In genomic region chr18:46393230-46393629, GRCh38 we compare ENCODE assay signal across 19 cellular contexts.
DNase-seq lines count a peak whose midpoint lies in the region; ATAC-seq, FAIRE-seq and TF ChIP-seq lines count a peak whose summit lies in the region.
"Had no signal": no experiment of that assay in that cellular context is flagged by ENCODE, and none has a peak within 500 bp of the region (broad histone marks: within the 10 kb centered on the region; RNA-seq: fewer than 3 reads in every experiment).

No MANE protein-coding gene starts in this region.

- peaks cover 5% of the 10 kb centered on the region for H3K4me1 Mint-ChIP-seq in stimulated activated naive CD8-positive, alpha-beta T cell treated with anti-CD3 and anti-CD28 coated beads, Interleukin-15, amount 100 ng/mL, for 72 hours
- H3K4me1 Mint-ChIP-seq: IgD-negative memory B cell had no signal

- H3K27me3 Mint-ChIP-seq in stimulated activated naive CD8-positive, alpha-beta T cell treated with anti-CD3 and anti-CD28 coated beads, Interleukin-15, amount 100 ng/mL, for 72 hours, result no peaks in the 10 kb centered on the region
- H3K27me3 Mint-ChIP-seq: activated naive CD8-positive, alpha-beta T cell; IgD-negative memory B cell had no signal

- no peaks in the 10 kb centered on the region for H3K9me3 Mint-ChIP-seq in stimulated activated naive CD8-positive, alpha-beta T cell treated with anti-CD3 and anti-CD28 coated beads, Interleukin-15, amount 100 ng/mL, for 72 hours
- H3K9me3 Mint-ChIP-seq: IgD-negative memory B cell; T-helper 2 cell treated with Interferon-gamma antibody and Interleukin-4, amounts not matched to agents 5 μg/mL and 100 μg/mL, for 36 hours had no signal

- no peaks in the 10 kb centered on the region for H3K4me1 ChIP-seq in cardiac muscle cell (ENCODE audit: low read depth)
- peaks cover 0 to 1% of the 10 kb centered on the region in 2 donors for H3K4me1 ChIP-seq in right atrium auricular region
- H3K4me1 ChIP-seq in pancreas, result no peaks in the 10 kb centered on the region
- H3K4me1 ChIP-seq: HAP-1, upper lobe of left lung had no signal

- no peak overlapping the region for H3K4me3 Mint-ChIP-seq in stimulated activated naive CD8-positive, alpha-beta T cell treated with anti-CD3 and anti-CD28 coated beads, Interleukin-15, amount 100 ng/mL, for 72 hours
- H3K4me3 Mint-ChIP-seq: activated naive CD8-positive, alpha-beta T cell; IgD-negative memory B cell; T-helper 2 cell treated with Interferon-gamma antibody and Interleukin-4, amounts not matched to agents 5 μg/mL and 100 μg/mL, for 36 hours had no signal

- DNase-seq in cardiac muscle cell (ENCODE audit: low read depth in 1 of 2, low spot score in 1 of 2) (peak in 1 of 2 donors; percentile 65), right atrium auricular region (ENCODE audit: low spot score) (no peak), NCI-H69 (lab: John Stamatoyannopoulos, UW) (peak; percentile 28), ecto neural progenitor cell (ENCODE audit: low spot score) (peak; percentile 65), NCI-H510A (lab: John Stamatoyannopoulos, UW) (no peak), pancreas (no peak)
- DNase-seq in stimulated activated naive CD8-positive, alpha-beta T cell treated with anti-CD3 and anti-CD28 coated beads, Interleukin-15, amount 100 ng/mL, for 72 hours, result no peak
- DNase-seq: dermis blood vessel endothelial cell; foreskin melanocyte; NCI-H2081; stimulated activated CD4-positive, alpha-beta T cell treated with anti-CD3 and anti-CD28 coated beads, Interleukin-12 subunit alpha, Interleukin-12 subunit beta, amount 100 ng/mL, for 4 hours had no signal

- WGBS in pancreas, 2 donors, result 70 to 82% methylated on average over 8 of the region's 8 CpGs

- ATAC-seq in stimulated activated naive CD8-positive, alpha-beta T cell treated with anti-CD3 and anti-CD28 coated beads, Interleukin-15, amount 100 ng/mL, for 72 hours, result no peak
- no peak for ATAC-seq in GM19455 (IDR thresholded peaks at IDR 0.05; ENCODE audit: unreplicated experiment)
- no peak for ATAC-seq in pancreas
- ATAC-seq: left lobe of liver had no signal

- H3K4me3 ChIP-seq in cardiac muscle cell (no peak overlapping the region), right atrium auricular region (no peak overlapping the region), pancreas (no peak overlapping the region)
- H3K4me3 ChIP-seq: HAP-1, upper lobe of left lung had no signal

- H3K27ac ChIP-seq in cardiac muscle cell (no peak overlapping the region), right atrium auricular region (no peak overlapping the region), pancreas (no peak overlapping the region)
- H3K27ac ChIP-seq: neutrophil, upper lobe of left lung had no signal

- intact Hi-C loops in pancreas (cut with DNase I), result no loop called here

- peak; percentile 16 for TF ChIP-seq CTCF in cardiac muscle cell (IDR thresholded peaks at IDR 0.05; ENCODE audit: low read depth, low read length)
- no peak for TF ChIP-seq CTCF in right atrium auricular region (IDR thresholded peaks at IDR 0.05)
- no peak for TF ChIP-seq CTCF in pancreas (IDR thresholded peaks at IDR 0.05)

- FAIRE-seq in pancreas (lab: Jason Lieb, UNC), result no peak

- H3K27ac Mint-ChIP-seq in stimulated activated naive CD8-positive, alpha-beta T cell treated with anti-CD3 and anti-CD28 coated beads, Interleukin-15, amount 100 ng/mL, for 72 hours, result no peak overlapping the region
- H3K27ac Mint-ChIP-seq: activated naive CD8-positive, alpha-beta T cell; IgD-negative memory B cell; T-helper 2 cell treated with Interferon-gamma antibody and Interleukin-4, amounts not matched to agents 5 μg/mL and 100 μg/mL, for 36 hours had no signal

- no peaks in the 10 kb centered on the region for H3K27me3 ChIP-seq in cardiac muscle cell
- H3K27me3 ChIP-seq in right atrium auricular region, result no peaks in the 10 kb centered on the region
- no peaks in the 10 kb centered on the region for H3K27me3 ChIP-seq in pancreas

- H3K36me3 ChIP-seq in cardiac muscle cell, result no peaks in the 10 kb centered on the region
- no peaks in the 10 kb centered on the region for H3K36me3 ChIP-seq in right atrium auricular region
- H3K36me3 ChIP-seq in pancreas, result no peaks in the 10 kb centered on the region
- H3K36me3 ChIP-seq: HAP-1, neutrophil, upper lobe of left lung had no signal

- H3K9me3 ChIP-seq in cardiac muscle cell (ENCODE audit: low read depth) (no peaks in the 10 kb centered on the region), right atrium auricular region (no peaks in the 10 kb centered on the region), pancreas (no peaks in the 10 kb centered on the region)
- H3K9me3 ChIP-seq: HAP-1, neutrophil, upper lobe of left lung had no signal

Comparison
In these comparisons a context has a peak if more than half of its experiments do, and no peak if none do; other contexts are left out.
1. DNase-seq: peak in NCI-H69 (single experiment) and ecto neural progenitor cell (single experiment); none in right atrium auricular region (single experiment), stimulated activated naive CD8-positive, alpha-beta T cell treated with anti-CD3 and anti-CD28 coated beads, Interleukin-15, amount 100 ng/mL, for 72 hours (0 of 2), NCI-H510A (single experiment) and pancreas (0 of 6).